ENCODE assay signal across 27 cellular contexts in genomic region chr9:85746309-85746708, GRCh38.
"Had no signal": no experiment of that assay in that cellular context is flagged by ENCODE, and none has a peak within 500 bp of the region (broad histone marks: within the 10 kb centered on the region; RNA-seq: fewer than 3 reads in every experiment).

No MANE protein-coding gene starts in this region.

- H3K9me3 ChIP-seq: stomach, suprapubic skin, testis, thoracic aorta, thyroid gland, tibial artery, tibial nerve, transverse colon, upper lobe of left lung, upper lobe of right lung, uterus, vagina had no signal

- H3K9me3 Mint-ChIP-seq: stimulated activated effector memory CD8-positive, alpha-beta T cell treated with anti-CD3 and anti-CD28 coated beads, Interleukin-12 subunit alpha, Interleukin-12 subunit beta, amount 100 ng/mL, for 72 hours; stimulated activated memory B cell treated with anti-CD40 and anti-IgM and Interleukin-4, amounts not matched to agents 10 μg/mL and 1 μg/mL and 100 μg/mL, for 72 hours; stimulated activated naive B cell treated with anti-CD40 and anti-IgM and Interleukin-4, amounts not matched to agents 10 μg/mL and 1 μg/mL and 100 μg/mL, for 72 hours; stimulated activated naive CD8-positive, alpha-beta T cell treated with anti-CD3 and anti-CD28 coated beads, Interleukin-15, amount 100 ng/mL, for 72 hours; type B pancreatic cell had no signal

- H3K4me1 ChIP-seq: uterus had no signal

- H3K4me3 Mint-ChIP-seq: stimulated activated effector memory CD8-positive, alpha-beta T cell treated with anti-CD3 and anti-CD28 coated beads, Interleukin-12 subunit alpha, Interleukin-12 subunit beta, amount 100 ng/mL, for 72 hours; stimulated activated memory B cell treated with anti-CD40 and anti-IgM and Interleukin-4, amounts not matched to agents 10 μg/mL and 1 μg/mL and 100 μg/mL, for 72 hours; stimulated activated naive B cell treated with anti-CD40 and anti-IgM and Interleukin-4, amounts not matched to agents 10 μg/mL and 1 μg/mL and 100 μg/mL, for 72 hours; stimulated activated naive CD8-positive, alpha-beta T cell treated with anti-CD3 and anti-CD28 coated beads, Interleukin-15, amount 100 ng/mL, for 72 hours; type B pancreatic cell had no signal

- H3K36me3 ChIP-seq: stomach, suprapubic skin, thoracic aorta, thyroid gland, tibial artery, tibial nerve, transverse colon, upper lobe of left lung, upper lobe of right lung, uterus, vagina had no signal

- H3K4me3 ChIP-seq: stomach, suprapubic skin, testis, thoracic aorta, thyroid gland, tibial artery, tibial nerve, transverse colon, upper lobe of left lung, upper lobe of right lung, uterus, vagina had no signal

- H3K4me1 Mint-ChIP-seq: stimulated activated memory B cell treated with anti-CD40 and anti-IgM and Interleukin-4, amounts not matched to agents 10 μg/mL and 1 μg/mL and 100 μg/mL, for 72 hours had no signal

- ATAC-seq: stimulated activated effector memory CD8-positive, alpha-beta T cell treated with anti-CD3 and anti-CD28 coated beads, Interleukin-12 subunit alpha, Interleukin-12 subunit beta, amount 100 ng/mL, for 72 hours; stimulated activated memory B cell treated with anti-CD40 and anti-IgM and Interleukin-4, amounts not matched to agents 10 μg/mL and 1 μg/mL and 100 μg/mL, for 72 hours; stimulated activated naive B cell treated with anti-CD40 and anti-IgM and Interleukin-4, amounts not matched to agents 10 μg/mL and 1 μg/mL and 100 μg/mL, for 72 hours; stimulated activated naive CD8-positive, alpha-beta T cell treated with anti-CD3 and anti-CD28 coated beads, Interleukin-15, amount 100 ng/mL, for 72 hours; upper lobe of right lung had no signal

- H3K27ac ChIP-seq: stomach, suprapubic skin, testis, thoracic aorta, thyroid gland, tibial artery, tibial nerve, transverse colon, upper lobe of left lung, upper lobe of right lung, uterus, vagina had no signal

- H3K27me3 Mint-ChIP-seq: stimulated activated memory B cell treated with anti-CD40 and anti-IgM and Interleukin-4, amounts not matched to agents 10 μg/mL and 1 μg/mL and 100 μg/mL, for 72 hours; stimulated activated naive CD8-positive, alpha-beta T cell treated with anti-CD3 and anti-CD28 coated beads, Interleukin-15, amount 100 ng/mL, for 72 hours had no signal

- H3K36me3 Mint-ChIP-seq: stimulated activated memory B cell treated with anti-CD40 and anti-IgM and Interleukin-4, amounts not matched to agents 10 μg/mL and 1 μg/mL and 100 μg/mL, for 72 hours; stimulated activated naive B cell treated with anti-CD40 and anti-IgM and Interleukin-4, amounts not matched to agents 10 μg/mL and 1 μg/mL and 100 μg/mL, for 72 hours; type B pancreatic cell had no signal

- H3K27ac Mint-ChIP-seq: stimulated activated effector memory CD8-positive, alpha-beta T cell treated with anti-CD3 and anti-CD28 coated beads, Interleukin-12 subunit alpha, Interleukin-12 subunit beta, amount 100 ng/mL, for 72 hours; stimulated activated memory B cell treated with anti-CD40 and anti-IgM and Interleukin-4, amounts not matched to agents 10 μg/mL and 1 μg/mL and 100 μg/mL, for 72 hours; stimulated activated naive B cell treated with anti-CD40 and anti-IgM and Interleukin-4, amounts not matched to agents 10 μg/mL and 1 μg/mL and 100 μg/mL, for 72 hours; stimulated activated naive CD8-positive, alpha-beta T cell treated with anti-CD3 and anti-CD28 coated beads, Interleukin-15, amount 100 ng/mL, for 72 hours; type B pancreatic cell had no signal

- DNase-seq: stimulated activated CD4-positive, alpha-beta T cell treated with anti-CD3 and anti-CD28 coated beads, Interleukin-2, amount 100 ng/mL, for 24 hours; stimulated activated CD4-positive, alpha-beta T cell treated with anti-CD3 and anti-CD28 coated beads, Interleukin-2, amount 100 ng/mL, for 48 hours; stimulated activated CD4-positive, alpha-beta T cell treated with anti-CD3 and anti-CD28 coated beads, Interleukin-4, amount 100 ng/mL, for 1 hour; stimulated activated CD4-positive, alpha-beta T cell treated with anti-CD3 and anti-CD28 coated beads, Interleukin-4, amount 100 ng/mL, for 24 hours; stimulated activated CD4-positive, alpha-beta T cell treated with anti-CD3 and anti-CD28 coated beads, Interleukin-4, amount 100 ng/mL, for 4 hours; stimulated activated CD8-positive, alpha-beta memory T cell treated with anti-CD3 and anti-CD28 coated beads, Interleukin-4, amount 100 ng/mL, for 48 hours; stimulated activated naive B cell treated with anti-CD40 and anti-IgM and Interleukin-4, amounts not matched to agents 10 μg/mL and 1 μg/mL and 100 μg/mL, for 72 hours; stimulated activated naive CD4-positive, alpha-beta T cell; stimulated activated naive CD4-positive, alpha-beta T cell treated with Interleukin-2 at 50 U/mL for 16 hours; stimulated activated naive CD8-positive, alpha-beta T cell treated with anti-CD3 and anti-CD28 coated beads, Interleukin-15, amount 100 ng/mL, for 72 hours; stomach; substantia nigra; testis; thyroid gland; tibial artery; transverse colon; trophoblast cell; upper lobe of left lung; upper lobe of right lung; uterus had no signal
